ENCODE assay signal across 11 cellular contexts in the genomic region with DNA sequence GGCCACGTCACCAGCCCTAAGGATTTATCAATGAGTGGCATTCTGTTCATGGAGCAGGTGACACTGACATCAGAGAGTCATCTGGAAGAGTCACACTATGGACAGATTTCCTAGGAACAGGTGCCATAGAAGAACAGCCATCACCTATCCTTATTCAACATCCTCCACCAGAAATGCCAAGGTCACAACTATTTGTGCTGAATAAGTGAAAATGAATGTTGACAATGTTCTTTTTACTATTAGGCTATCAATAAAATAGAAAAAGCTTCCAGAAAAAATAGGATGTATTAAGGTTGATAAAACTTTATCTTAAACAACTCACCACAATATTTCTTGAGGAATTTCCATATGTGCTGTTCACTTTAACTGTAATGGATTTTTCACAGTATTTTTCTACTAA.
"Had no signal": no experiment of that assay in that cellular context is flagged by ENCODE, and none has a peak within 500 bp of the region (broad histone marks: within the 10 kb centered on the region; RNA-seq: fewer than 3 reads in every experiment).

No MANE protein-coding gene starts in this region.

- H3K9ac ChIP-seq: GM23248 had no signal

- H3K36me3 ChIP-seq: HAP-1 had no signal

- H3K4me3 ChIP-seq: GM23248, GM23338, HAP-1 had no signal

- FAIRE-seq: H1, H54 had no signal

- DNase-seq: GM23248, GOT3, H7, H9, HCEC 1CT, HFFc6 had no signal

- H3K4me2 ChIP-seq: GM23338 had no signal

- ATAC-seq: GM23338, HCT116 had no signal

- H2AFZ ChIP-seq: GM23248, GM23338 had no signal

- H3K27ac ChIP-seq: GM23248 had no signal
